6 cellular contexts compared by ENCODE assay signal in the genomic region with DNA sequence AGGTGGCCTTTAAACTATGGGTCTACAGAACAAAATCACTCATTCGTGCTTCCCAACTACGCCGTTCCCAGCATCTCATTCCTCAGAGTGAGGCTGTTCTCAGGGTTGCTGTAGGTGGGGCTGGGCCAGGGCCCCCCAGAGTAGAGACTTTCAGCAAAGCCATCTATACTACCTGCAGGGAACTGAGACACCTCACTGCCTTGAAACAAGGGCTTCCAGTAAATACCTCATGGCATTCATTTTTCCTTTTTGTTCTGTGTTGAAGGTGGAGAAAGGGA. TPM values are rescaled to one million over a fixed set of nuclear protein-coding genes. Genes with fewer than 3 reads are reported as not detected.
"Had no signal": no experiment of that assay in that cellular context is flagged by ENCODE, and none has a peak within 500 bp of the region (broad histone marks: within the 10 kb centered on the region; RNA-seq: fewer than 3 reads in every experiment).

No MANE protein-coding gene starts in this region.

- H3K27ac ChIP-seq: HL-60 had no signal

- DNase-seq: H9, HCEC 1CT had no signal

- H3K4me3 ChIP-seq: GM23338 had no signal

- H3K9me3 Mint-ChIP-seq: GM23338 had no signal

- H3K27ac Mint-ChIP-seq: GM23338, H9, IgD-negative memory B cell had no signal

- ATAC-seq: GM23338, HepG2 had no signal

- H3K4me2 ChIP-seq: GM23338 had no signal

- H2AFZ ChIP-seq: GM23338 had no signal

- H3K4me3 Mint-ChIP-seq: GM23338, H9 had no signal

- H3K36me3 Mint-ChIP-seq: IgD-negative memory B cell had no signal

RNA-seq across cellular contexts. Expression of a gene that starts 4.2 kb away (rescaled TPM):
- total RNA-seq: HepG2 had no signal
- polyA plus RNA-seq: HepG2 had no signal
